Comparison of ENCODE assay signal across 2 cellular contexts in the genomic region with DNA sequence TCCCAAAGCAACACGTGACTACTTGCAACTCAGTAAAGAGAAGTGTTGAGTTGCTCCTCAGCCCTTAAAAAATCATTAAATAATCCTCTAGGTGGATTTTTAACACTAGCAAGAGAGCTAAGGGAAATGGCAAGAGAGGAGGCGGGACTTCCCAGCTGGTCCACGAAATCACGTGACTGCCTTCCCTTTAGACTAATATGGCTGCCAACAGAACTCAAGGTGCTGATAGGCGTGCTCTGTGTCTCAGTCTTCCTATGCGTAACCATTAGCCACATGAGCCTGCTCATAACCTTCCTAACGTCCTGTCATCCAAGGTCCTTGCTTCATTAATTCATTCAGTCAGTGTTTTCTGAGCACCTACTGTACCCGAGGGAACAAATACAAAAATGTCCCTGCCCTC.
TF ChIP-seq lines count a peak whose summit lies in the region.

No MANE protein-coding gene starts in this region.

TF ChIP-seq in HCT116, 20 proteins besides CTCF, POLR2A, EP300 and RAD21 (continued from another document):
- TF ChIP-seq, protein P1, sequence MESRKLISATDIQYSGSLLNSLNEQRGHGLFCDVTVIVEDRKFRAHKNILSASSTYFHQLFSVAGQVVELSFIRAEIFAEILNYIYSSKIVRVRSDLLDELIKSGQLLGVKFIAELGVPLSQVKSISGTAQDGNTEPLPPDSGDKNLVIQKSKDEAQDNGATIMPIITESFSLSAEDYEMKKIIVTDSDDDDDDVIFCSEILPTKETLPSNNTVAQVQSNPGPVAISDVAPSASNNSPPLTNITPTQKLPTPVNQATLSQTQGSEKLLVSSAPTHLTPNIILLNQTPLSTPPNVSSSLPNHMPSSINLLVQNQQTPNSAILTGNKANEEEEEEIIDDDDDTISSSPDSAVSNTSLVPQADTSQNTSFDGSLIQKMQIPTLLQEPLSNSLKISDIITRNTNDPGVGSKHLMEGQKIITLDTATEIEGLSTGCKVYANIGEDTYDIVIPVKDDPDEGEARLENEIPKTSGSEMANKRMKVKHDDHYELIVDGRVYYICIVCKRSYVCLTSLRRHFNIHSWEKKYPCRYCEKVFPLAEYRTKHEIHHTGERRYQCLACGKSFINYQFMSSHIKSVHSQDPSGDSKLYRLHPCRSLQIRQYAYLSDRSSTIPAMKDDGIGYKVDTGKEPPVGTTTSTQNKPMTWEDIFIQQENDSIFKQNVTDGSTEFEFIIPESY (IDR thresholded peaks at IDR 0.05; ENCODE audit: extremely low read depth, insufficient replicate concordance, low read length) = no peak
- no peak for TF ChIP-seq ZFX (IDR thresholded peaks at IDR 0.05)
- TF ChIP-seq, protein P2, sequence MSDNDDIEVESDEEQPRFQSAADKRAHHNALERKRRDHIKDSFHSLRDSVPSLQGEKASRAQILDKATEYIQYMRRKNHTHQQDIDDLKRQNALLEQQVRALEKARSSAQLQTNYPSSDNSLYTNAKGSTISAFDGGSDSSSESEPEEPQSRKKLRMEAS (IDR thresholded peaks at IDR 0.05) = no peak
- TF ChIP-seq JUND (IDR thresholded peaks at IDR 0.05) = no peak
- TF ChIP-seq YY1 (IDR thresholded peaks at IDR 0.05; ENCODE audit: extremely low read depth, insufficient replicate concordance, low read depth, low read length) = peak; percentile 11

TF ChIP-seq in K562, 482 proteins besides CTCF, POLR2A, EP300 and RAD21 (continued from another document):
- TF ChIP-seq, protein P3, sequence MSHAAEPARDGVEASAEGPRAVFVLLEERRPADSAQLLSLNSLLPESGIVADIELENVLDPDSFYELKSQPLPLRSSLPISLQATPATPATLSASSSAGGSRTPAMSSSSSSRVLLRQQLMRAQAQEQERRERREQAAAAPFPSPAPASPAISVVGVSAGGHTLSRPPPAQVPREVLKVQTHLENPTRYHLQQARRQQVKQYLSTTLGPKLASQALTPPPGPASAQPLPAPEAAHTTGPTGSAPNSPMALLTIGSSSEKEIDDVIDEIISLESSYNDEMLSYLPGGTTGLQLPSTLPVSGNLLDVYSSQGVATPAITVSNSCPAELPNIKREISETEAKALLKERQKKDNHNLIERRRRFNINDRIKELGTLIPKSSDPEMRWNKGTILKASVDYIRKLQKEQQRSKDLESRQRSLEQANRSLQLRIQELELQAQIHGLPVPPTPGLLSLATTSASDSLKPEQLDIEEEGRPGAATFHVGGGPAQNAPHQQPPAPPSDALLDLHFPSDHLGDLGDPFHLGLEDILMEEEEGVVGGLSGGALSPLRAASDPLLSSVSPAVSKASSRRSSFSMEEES (CRISPR knock-in tag; IDR thresholded peaks at IDR 0.05) = 0 out of 2 replicates have a peak, but pooled peaks have one; percentile 19
- no peak for TF ChIP-seq DIDO1 (tag; IDR thresholded peaks at IDR 0.05; ENCODE audit: low read depth)
- TF ChIP-seq ZNF589 (CRISPR knock-in tag; IDR thresholded peaks at IDR 0.05; ENCODE audit: low read depth) = no peak
